In the genomic region with DNA sequence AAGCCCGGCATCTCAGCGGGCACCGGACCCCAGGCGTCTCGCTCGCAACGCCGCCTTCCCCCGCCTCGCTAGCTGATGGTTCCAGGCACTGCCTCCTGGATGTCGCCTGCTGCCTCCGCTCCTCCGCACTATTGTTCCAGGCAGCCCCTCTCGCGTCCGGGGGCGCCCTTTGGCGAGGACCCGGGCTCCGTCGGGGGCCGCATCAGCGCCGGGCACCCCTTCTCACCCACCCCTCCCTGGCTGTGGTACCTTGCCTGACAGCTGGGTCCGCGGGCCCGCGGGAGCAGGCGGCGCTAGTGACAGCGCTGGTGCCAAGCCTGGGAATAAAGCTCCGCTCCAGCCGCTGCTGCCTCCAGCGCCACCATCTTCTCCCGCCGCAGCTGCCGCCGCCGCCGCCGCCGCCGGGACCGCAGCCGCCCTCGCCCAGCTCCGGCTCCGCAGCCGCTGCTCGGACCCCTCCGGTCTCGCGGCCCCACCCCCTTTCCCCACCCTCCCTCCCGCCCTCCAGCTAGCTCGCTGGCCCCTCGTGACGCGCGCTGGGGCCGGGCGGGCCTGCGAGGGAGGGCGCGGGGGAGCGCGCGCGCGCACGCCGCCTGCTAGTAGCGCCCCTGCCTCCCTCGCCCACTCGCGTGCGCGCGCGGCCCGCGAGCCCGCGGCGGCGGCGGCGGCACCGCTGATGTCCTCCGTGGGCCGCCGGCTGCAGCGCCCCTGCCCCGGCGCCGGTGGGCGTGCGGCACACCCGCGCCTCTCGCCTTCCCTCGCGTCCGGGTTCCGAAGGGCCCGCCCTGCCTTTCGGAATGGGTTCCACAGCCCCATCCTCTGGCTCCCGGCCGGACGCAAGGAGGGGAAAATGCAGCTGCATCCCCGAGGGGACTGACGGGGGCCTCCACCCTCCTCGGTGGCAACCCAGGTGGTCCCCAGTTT, we compare ENCODE assay signal across 1 cellular context.
A peak's percentile ranks its signal among the peaks of the same experiment; 100 is the strongest.
TF ChIP-seq lines count a peak whose summit lies in the region.

A gene (minus strand): TSS at position 468 of the 924 bp plus-strand sequence.

TF ChIP-seq in HepG2, 621 proteins besides CTCF, POLR2A, EP300 and RAD21 (continued from another document):
- TF ChIP-seq ELF3 (CRISPR knock-in tag; IDR thresholded peaks at IDR 0.05) (no peak), STAT5B (CRISPR knock-in tag; IDR thresholded peaks at IDR 0.05) (no peak), NR2C2 (CRISPR knock-in tag; IDR thresholded peaks at IDR 0.05; ENCODE audit: borderline replicate concordance) (no peak), ZNF616 (CRISPR knock-in tag; IDR thresholded peaks at IDR 0.05; ENCODE audit: low read depth) (no peak)
- TF ChIP-seq, protein P1, sequence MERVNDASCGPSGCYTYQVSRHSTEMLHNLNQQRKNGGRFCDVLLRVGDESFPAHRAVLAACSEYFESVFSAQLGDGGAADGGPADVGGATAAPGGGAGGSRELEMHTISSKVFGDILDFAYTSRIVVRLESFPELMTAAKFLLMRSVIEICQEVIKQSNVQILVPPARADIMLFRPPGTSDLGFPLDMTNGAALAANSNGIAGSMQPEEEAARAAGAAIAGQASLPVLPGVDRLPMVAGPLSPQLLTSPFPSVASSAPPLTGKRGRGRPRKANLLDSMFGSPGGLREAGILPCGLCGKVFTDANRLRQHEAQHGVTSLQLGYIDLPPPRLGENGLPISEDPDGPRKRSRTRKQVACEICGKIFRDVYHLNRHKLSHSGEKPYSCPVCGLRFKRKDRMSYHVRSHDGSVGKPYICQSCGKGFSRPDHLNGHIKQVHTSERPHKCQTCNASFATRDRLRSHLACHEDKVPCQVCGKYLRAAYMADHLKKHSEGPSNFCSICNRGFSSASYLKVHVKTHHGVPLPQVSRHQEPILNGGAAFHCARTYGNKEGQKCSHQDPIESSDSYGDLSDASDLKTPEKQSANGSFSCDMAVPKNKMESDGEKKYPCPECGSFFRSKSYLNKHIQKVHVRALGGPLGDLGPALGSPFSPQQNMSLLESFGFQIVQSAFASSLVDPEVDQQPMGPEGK (CRISPR knock-in tag; IDR thresholded peaks at IDR 0.05) = 0 out of 2 replicates have a peak, but pooled peaks have one; percentile 16
- TF ChIP-seq, protein P2, sequence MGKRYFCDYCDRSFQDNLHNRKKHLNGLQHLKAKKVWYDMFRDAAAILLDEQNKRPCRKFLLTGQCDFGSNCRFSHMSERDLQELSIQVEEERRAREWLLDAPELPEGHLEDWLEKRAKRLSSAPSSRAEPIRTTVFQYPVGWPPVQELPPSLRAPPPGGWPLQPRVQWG (CRISPR knock-in tag; IDR thresholded peaks at IDR 0.05; ENCODE audit: borderline replicate concordance, low read depth) = no peak
- TF ChIP-seq, protein P3, sequence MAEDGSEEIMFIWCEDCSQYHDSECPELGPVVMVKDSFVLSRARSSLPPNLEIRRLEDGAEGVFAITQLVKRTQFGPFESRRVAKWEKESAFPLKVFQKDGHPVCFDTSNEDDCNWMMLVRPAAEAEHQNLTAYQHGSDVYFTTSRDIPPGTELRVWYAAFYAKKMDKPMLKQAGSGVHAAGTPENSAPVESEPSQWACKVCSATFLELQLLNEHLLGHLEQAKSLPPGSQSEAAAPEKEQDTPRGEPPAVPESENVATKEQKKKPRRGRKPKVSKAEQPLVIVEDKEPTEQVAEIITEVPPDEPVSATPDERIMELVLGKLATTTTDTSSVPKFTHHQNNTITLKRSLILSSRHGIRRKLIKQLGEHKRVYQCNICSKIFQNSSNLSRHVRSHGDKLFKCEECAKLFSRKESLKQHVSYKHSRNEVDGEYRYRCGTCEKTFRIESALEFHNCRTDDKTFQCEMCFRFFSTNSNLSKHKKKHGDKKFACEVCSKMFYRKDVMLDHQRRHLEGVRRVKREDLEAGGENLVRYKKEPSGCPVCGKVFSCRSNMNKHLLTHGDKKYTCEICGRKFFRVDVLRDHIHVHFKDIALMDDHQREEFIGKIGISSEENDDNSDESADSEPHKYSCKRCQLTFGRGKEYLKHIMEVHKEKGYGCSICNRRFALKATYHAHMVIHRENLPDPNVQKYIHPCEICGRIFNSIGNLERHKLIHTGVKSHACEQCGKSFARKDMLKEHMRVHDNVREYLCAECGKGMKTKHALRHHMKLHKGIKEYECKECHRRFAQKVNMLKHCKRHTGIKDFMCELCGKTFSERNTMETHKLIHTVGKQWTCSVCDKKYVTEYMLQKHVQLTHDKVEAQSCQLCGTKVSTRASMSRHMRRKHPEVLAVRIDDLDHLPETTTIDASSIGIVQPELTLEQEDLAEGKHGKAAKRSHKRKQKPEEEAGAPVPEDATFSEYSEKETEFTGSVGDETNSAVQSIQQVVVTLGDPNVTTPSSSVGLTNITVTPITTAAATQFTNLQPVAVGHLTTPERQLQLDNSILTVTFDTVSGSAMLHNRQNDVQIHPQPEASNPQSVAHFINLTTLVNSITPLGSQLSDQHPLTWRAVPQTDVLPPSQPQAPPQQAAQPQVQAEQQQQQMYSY (CRISPR knock-in tag; IDR thresholded peaks at IDR 0.05) = no peak
